In genomic region chr3:45411081-45411480, GRCh38 we compare ENCODE assay signal across 28 cellular contexts.
"Had no signal": no experiment of that assay in that cellular context is flagged by ENCODE, and none has a peak within 500 bp of the region (broad histone marks: within the 10 kb centered on the region; RNA-seq: fewer than 3 reads in every experiment).

No MANE protein-coding gene starts in this region.

- H3K36me3 ChIP-seq: right atrium auricular region, WERI-Rb-1 had no signal

- DNase-seq: activated CD4-positive, alpha-beta memory T cell treated with anti-CD3 and anti-CD28 coated beads for 36 hours; activated CD4-positive, alpha-beta T cell treated with anti-CD3 and anti-CD28 coated beads, Interleukin-2, amount 10 ng/mL, durations not matched to agents 24 days and 14 days; activated CD4-positive, CD25-positive, alpha-beta regulatory T cell treated with anti-CD3 and anti-CD28 coated beads, Interleukin-2, amount 50 U/mL, for 72 hours; activated naive CD4-positive, alpha-beta T cell; activated T-cell treated with anti-CD3 and anti-CD28 coated beads, Interleukin-2, amount 50 U/mL, for 4 hours; anterior cingulate cortex; dorsolateral prefrontal cortex; effector memory CD4-positive, alpha-beta T cell; foreskin fibroblast; head of caudate nucleus; hippocampal formation; left cardiac atrium; left ventricle myocardium superior; naive B cell; nephron progenitor cell; spleen; stimulated activated naive CD4-positive, alpha-beta T cell; SW 1271; T-helper 9 cell; WERI-Rb-1 had no signal

- H3K4me1 ChIP-seq: parathyroid adenoma, right atrium auricular region, spleen had no signal

- H3K27me3 ChIP-seq: dorsolateral prefrontal cortex, right atrium auricular region, spleen, tibial nerve had no signal

- FAIRE-seq: endothelial cell of umbilical vein, keratinocyte, TTC549 had no signal

- H3K4me3 ChIP-seq: coronary artery, dorsolateral prefrontal cortex, right atrium auricular region, spleen, tibial nerve had no signal

- H3K27ac ChIP-seq: coronary artery, parathyroid adenoma, right atrium auricular region, spleen, WERI-Rb-1 had no signal

- ATAC-seq: activated naive CD4-positive, alpha-beta T cell treated with anti-CD3 and anti-CD28 coated beads, Interleukin-2, amount 50 U/mL, for 72 hours; activated T-cell treated with anti-CD3 and anti-CD28 coated beads, Interleukin-2, amount 50 U/mL, for 4 hours; left cardiac atrium; left ventricle myocardium superior had no signal

- H3K9me3 ChIP-seq: right atrium auricular region, spleen, tibial nerve had no signal
